Comparison of ENCODE assay signal across 1 cellular context in genomic region chr6:41682056-41682477, GRCh38.
A peak's percentile ranks its signal among the peaks of the same experiment; 100 is the strongest.
TF ChIP-seq lines count a peak whose summit lies in the region.

No MANE protein-coding gene starts in this region.

TF ChIP-seq in K562, 482 proteins besides CTCF, POLR2A, EP300 and RAD21 (continued from another document and continues in another):
- TF ChIP-seq ZBTB5 (IDR thresholded peaks at IDR 0.05), result no peak
- TF ChIP-seq ZNF75A (CRISPR knock-in tag; IDR thresholded peaks at IDR 0.05), result no peak
- no peak for TF ChIP-seq ZNF124 (CRISPR knock-in tag; IDR thresholded peaks at IDR 0.05)
- 0 out of 4 replicates have a peak, but pooled peaks of 1 of the 2 experiments have one; percentile 47 for TF ChIP-seq ARNT (IDR thresholded peaks at IDR 0.05)
- TF ChIP-seq HDGF (IDR thresholded peaks at IDR 0.05), result 0 out of 2 replicates have a peak, but pooled peaks have one; percentile 30
- TF ChIP-seq, protein P1, sequence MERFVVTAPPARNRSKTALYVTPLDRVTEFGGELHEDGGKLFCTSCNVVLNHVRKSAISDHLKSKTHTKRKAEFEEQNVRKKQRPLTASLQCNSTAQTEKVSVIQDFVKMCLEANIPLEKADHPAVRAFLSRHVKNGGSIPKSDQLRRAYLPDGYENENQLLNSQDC (CRISPR knock-in tag; IDR thresholded peaks at IDR 0.05), result no peak
- no peak for TF ChIP-seq ZSCAN29 (IDR thresholded peaks at IDR 0.05)
- TF ChIP-seq ZNF41 (CRISPR knock-in tag; conservative IDR thresholded peaks at IDR 0.05), result no peak
- TF ChIP-seq MITF (IDR thresholded peaks at IDR 0.05), result no peak
- TF ChIP-seq, protein P2, sequence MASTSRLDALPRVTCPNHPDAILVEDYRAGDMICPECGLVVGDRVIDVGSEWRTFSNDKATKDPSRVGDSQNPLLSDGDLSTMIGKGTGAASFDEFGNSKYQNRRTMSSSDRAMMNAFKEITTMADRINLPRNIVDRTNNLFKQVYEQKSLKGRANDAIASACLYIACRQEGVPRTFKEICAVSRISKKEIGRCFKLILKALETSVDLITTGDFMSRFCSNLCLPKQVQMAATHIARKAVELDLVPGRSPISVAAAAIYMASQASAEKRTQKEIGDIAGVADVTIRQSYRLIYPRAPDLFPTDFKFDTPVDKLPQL (IDR thresholded peaks at IDR 0.05; ENCODE audit: extremely low read depth, insufficient read length), result no peak
- no peak for TF ChIP-seq MIER1 (IDR thresholded peaks at IDR 0.05; ENCODE audit: low read depth)
- TF ChIP-seq ELF1 (tag; IDR thresholded peaks at IDR 0.05), result 0 out of 2 replicates have a peak, but pooled peaks have one; percentile 31
- no peak for TF ChIP-seq ERF (CRISPR knock-in tag; IDR thresholded peaks at IDR 0.05)
- TF ChIP-seq HNRNPLL (IDR thresholded peaks at IDR 0.05; ENCODE audit: low read depth, low read length, poor library complexity, severe bottlenecking), result no peak
- TF ChIP-seq CHD7 (IDR thresholded peaks at IDR 0.05; ENCODE audit: low read depth, low read length), result no peak
- TF ChIP-seq JUND (IDR thresholded peaks at IDR 0.05; ENCODE audit: borderline replicate concordance, low read depth, low read length), result peak; percentile 22; the same call in 1 of the 2 replicates
- no peak for TF ChIP-seq JUND (tag; IDR thresholded peaks at IDR 0.05; ENCODE audit: borderline replicate concordance, low read depth, low read length)
- TF ChIP-seq FOXK2 (conservative IDR thresholded peaks at IDR 0.05 in 1 of 2, IDR thresholded peaks at IDR 0.05 in 1 of 2; ENCODE audit: low read depth in 2 of 2), result no peak
- TF ChIP-seq SLC30A9 (CRISPR knock-in tag; IDR thresholded peaks at IDR 0.05), result no peak
- TF ChIP-seq, protein P3, sequence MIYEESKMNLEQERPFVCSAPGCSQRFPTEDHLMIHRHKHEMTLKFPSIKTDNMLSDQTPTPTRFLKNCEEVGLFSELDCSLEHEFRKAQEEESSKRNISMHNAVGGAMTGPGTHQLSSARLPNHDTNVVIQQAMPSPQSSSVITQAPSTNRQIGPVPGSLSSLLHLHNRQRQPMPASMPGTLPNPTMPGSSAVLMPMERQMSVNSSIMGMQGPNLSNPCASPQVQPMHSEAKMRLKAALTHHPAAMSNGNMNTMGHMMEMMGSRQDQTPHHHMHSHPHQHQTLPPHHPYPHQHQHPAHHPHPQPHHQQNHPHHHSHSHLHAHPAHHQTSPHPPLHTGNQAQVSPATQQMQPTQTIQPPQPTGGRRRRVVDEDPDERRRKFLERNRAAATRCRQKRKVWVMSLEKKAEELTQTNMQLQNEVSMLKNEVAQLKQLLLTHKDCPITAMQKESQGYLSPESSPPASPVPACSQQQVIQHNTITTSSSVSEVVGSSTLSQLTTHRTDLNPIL (CRISPR knock-in tag; IDR thresholded peaks at IDR 0.05), result no peak
- TF ChIP-seq ZBTB7A (IDR thresholded peaks at IDR 0.05; ENCODE audit: borderline replicate concordance, control insufficient read depth, low read depth, low read length), result no peak
- TF ChIP-seq ESRRA (IDR thresholded peaks at IDR 0.05; ENCODE audit: borderline replicate concordance, low read depth), result peak; percentile 15; the same call in 1 of the 2 replicates
- TF ChIP-seq NFE2L1 (tag; IDR thresholded peaks at IDR 0.05; ENCODE audit: borderline replicate concordance, low read depth), result no peak
- no peak for TF ChIP-seq ETV5 (CRISPR knock-in tag; IDR thresholded peaks at IDR 0.05; ENCODE audit: low read depth)
- no peak for TF ChIP-seq ARID1B (IDR thresholded peaks at IDR 0.05)
- TF ChIP-seq, protein P4, sequence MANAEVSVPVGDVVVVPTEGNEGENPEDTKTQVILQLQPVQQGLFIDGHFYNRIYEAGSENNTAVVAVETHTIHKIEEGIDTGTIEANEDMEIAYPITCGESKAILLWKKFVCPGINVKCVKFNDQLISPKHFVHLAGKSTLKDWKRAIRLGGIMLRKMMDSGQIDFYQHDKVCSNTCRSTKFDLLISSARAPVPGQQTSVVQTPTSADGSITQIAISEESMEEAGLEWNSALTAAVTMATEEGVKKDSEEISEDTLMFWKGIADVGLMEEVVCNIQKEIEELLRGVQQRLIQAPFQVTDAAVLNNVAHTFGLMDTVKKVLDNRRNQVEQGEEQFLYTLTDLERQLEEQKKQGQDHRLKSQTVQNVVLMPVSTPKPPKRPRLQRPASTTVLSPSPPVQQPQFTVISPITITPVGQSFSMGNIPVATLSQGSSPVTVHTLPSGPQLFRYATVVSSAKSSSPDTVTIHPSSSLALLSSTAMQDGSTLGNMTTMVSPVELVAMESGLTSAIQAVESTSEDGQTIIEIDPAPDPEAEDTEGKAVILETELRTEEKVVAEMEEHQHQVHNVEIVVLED (CRISPR knock-in tag; IDR thresholded peaks at IDR 0.05), result no peak
- TF ChIP-seq SP2 (IDR thresholded peaks at IDR 0.05; ENCODE audit: extremely low read depth, low read depth, low read length, poor library complexity, severe bottlenecking), result no peak
- peak; percentile 18; the same call in 1 of the 2 replicates for TF ChIP-seq BCOR (IDR thresholded peaks at IDR 0.05)
- TF ChIP-seq TAF9B (IDR thresholded peaks at IDR 0.05; ENCODE audit: partially characterized antibody), result no peak
- no peak for TF ChIP-seq ZNF134 (CRISPR knock-in tag; conservative IDR thresholded peaks at IDR 0.05)
- TF ChIP-seq, protein P5, sequence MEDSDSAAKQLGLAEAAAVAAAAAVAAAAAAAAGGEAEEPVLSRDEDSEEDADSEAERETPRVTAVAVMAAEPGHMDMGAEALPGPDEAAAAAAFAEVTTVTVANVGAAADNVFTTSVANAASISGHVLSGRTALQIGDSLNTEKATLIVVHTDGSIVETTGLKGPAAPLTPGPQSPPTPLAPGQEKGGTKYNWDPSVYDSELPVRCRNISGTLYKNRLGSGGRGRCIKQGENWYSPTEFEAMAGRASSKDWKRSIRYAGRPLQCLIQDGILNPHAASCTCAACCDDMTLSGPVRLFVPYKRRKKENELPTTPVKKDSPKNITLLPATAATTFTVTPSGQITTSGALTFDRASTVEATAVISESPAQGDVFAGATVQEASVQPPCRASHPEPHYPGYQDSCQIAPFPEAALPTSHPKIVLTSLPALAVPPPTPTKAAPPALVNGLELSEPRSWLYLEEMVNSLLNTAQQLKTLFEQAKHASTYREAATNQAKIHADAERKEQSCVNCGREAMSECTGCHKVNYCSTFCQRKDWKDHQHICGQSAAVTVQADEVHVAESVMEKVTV (CRISPR knock-in tag; IDR thresholded peaks at IDR 0.05), result peak; percentile 76
- peak; percentile 53 for TF ChIP-seq CHD2 (IDR thresholded peaks at IDR 0.05; ENCODE audit: low read depth, low read length)
- peak; percentile 90 for TF ChIP-seq RB1 (IDR thresholded peaks at IDR 0.05; ENCODE audit: low read depth)
- no peak for TF ChIP-seq JUNB (CRISPR knock-in tag; conservative IDR thresholded peaks at IDR 0.05)
- TF ChIP-seq CEBPB (tag; IDR thresholded peaks at IDR 0.05), result no peak
- no peak for TF ChIP-seq ZNF140 (CRISPR knock-in tag; IDR thresholded peaks at IDR 0.05)
- TF ChIP-seq EGR1 (conservative IDR thresholded peaks at IDR 0.05), result peak; percentile 31; the same call in 1 of the 2 replicates
- TF ChIP-seq MTA3 (IDR thresholded peaks at IDR 0.05; ENCODE audit: borderline replicate concordance), result no peak
- no peak for TF ChIP-seq TCF7L2 (IDR thresholded peaks at IDR 0.05; ENCODE audit: low read depth, low read length)
- TF ChIP-seq, protein P6, sequence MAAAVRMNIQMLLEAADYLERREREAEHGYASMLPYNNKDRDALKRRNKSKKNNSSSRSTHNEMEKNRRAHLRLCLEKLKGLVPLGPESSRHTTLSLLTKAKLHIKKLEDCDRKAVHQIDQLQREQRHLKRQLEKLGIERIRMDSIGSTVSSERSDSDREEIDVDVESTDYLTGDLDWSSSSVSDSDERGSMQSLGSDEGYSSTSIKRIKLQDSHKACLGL (CRISPR knock-in tag; IDR thresholded peaks at IDR 0.05; ENCODE audit: borderline replicate concordance, poor library complexity, severe bottlenecking), result no peak
- TF ChIP-seq TBP (optimal IDR thresholded peaks at IDR 0.05; ENCODE audit: low read depth, low read length), result no peak
- no peak for TF ChIP-seq CAMTA2 (CRISPR knock-in tag; conservative IDR thresholded peaks at IDR 0.05)
- peak; percentile 28; the same call in 1 of the 2 replicates for TF ChIP-seq HCFC1 (IDR thresholded peaks at IDR 0.05; ENCODE audit: low read depth, low read length)
- TF ChIP-seq TBL1XR1 (IDR thresholded peaks at IDR 0.05; ENCODE audit: low read length in 2 of 2), result 0 out of 4 replicates have a peak, but pooled peaks of 1 of the 2 experiments have one; percentile 32
